Comparison of ENCODE assay signal across 9 cellular contexts in genomic region chr17:44087319-44087718, GRCh38. TPM values are rescaled to one million over a fixed set of nuclear protein-coding genes. Genes with fewer than 3 reads are reported as not detected.
DNase-seq lines count a peak whose midpoint lies in the region; TF ChIP-seq lines count a peak whose summit lies in the region.
"Had no signal": no experiment of that assay in that cellular context is flagged by ENCODE, and none has a peak within 500 bp of the region (broad histone marks: within the 10 kb centered on the region; RNA-seq: fewer than 3 reads in every experiment).

No MANE protein-coding gene starts in this region.

- no peaks in the 10 kb centered on the region for H3K27me3 ChIP-seq in sigmoid colon
- H3K27me3 ChIP-seq: Peyer's patch had no signal

- intact Hi-C loops in dendritic cell treated with granulocyte-macrophage colony-stimulating factor and Interleukin-4, amounts not matched to agents 40 ng/mL and 50 ng/mL, for 4 days (cut with micrococcal nuclease): no loop called here
- intact Hi-C loops in sigmoid colon (cut with DNase I): no loop called here

- H3K4me1 Mint-ChIP-seq in T-helper 2 cell treated with Interferon-gamma antibody and Interleukin-4, amounts not matched to agents 5 μg/mL and 100 μg/mL, for 36 hours (ENCODE audit: low read depth): peaks cover 6% of the 10 kb centered on the region
- peaks cover 14% of the 10 kb centered on the region for H3K4me1 Mint-ChIP-seq in dendritic cell treated with granulocyte-macrophage colony-stimulating factor and Interleukin-4, amounts not matched to agents 40 ng/mL and 50 ng/mL, for 4 days (ENCODE audit: low read depth)
- H3K4me1 Mint-ChIP-seq: immature natural killer cell had no signal

- no peak overlapping the region for H3K4me3 Mint-ChIP-seq in T-helper 2 cell treated with Interferon-gamma antibody and Interleukin-4, amounts not matched to agents 5 μg/mL and 100 μg/mL, for 36 hours
- no peak overlapping the region for H3K4me3 Mint-ChIP-seq in dendritic cell treated with granulocyte-macrophage colony-stimulating factor and Interleukin-4, amounts not matched to agents 40 ng/mL and 50 ng/mL, for 4 days

- TF ChIP-seq CTCF in sigmoid colon (IDR thresholded peaks at IDR 0.05): no peak

- no peak overlapping the region for H3K4me3 ChIP-seq in sigmoid colon
- H3K4me3 ChIP-seq: Peyer's patch had no signal

- H3K27ac Mint-ChIP-seq in T-helper 2 cell treated with Interferon-gamma antibody and Interleukin-4, amounts not matched to agents 5 μg/mL and 100 μg/mL, for 36 hours: peak overlapping the region; percentile 15
- peak overlapping the region; percentile 30 for H3K27ac Mint-ChIP-seq in dendritic cell treated with granulocyte-macrophage colony-stimulating factor and Interleukin-4, amounts not matched to agents 40 ng/mL and 50 ng/mL, for 4 days
- H3K27ac Mint-ChIP-seq: immature natural killer cell had no signal

- H3K36me3 ChIP-seq in sigmoid colon: peaks cover 36 to 85% (median 51%) of the 10 kb centered on the region in 4 donors

- no peak for DNase-seq in T-helper 2 cell treated with Interferon-gamma antibody and Interleukin-4, amounts not matched to agents 5 μg/mL and 100 μg/mL, for 36 hours (ENCODE audit: low spot score)
- no peak for DNase-seq in T-helper 2 cell
- no peak for DNase-seq in sigmoid colon
- DNase-seq in stimulated activated CD4-positive, alpha-beta T cell treated with anti-CD3 and anti-CD28 coated beads, Interleukin-2, amount 100 ng/mL, for 24 hours: no peak
- DNase-seq in AG08395 (ENCODE audit: low spot score): no peak
- DNase-seq: immature natural killer cell, NCI-H1048, Peyer's patch had no signal

- no peaks in the 10 kb centered on the region for H3K27me3 Mint-ChIP-seq in T-helper 2 cell treated with Interferon-gamma antibody and Interleukin-4, amounts not matched to agents 5 μg/mL and 100 μg/mL, for 36 hours (ENCODE audit: low read depth)
- no peaks in the 10 kb centered on the region for H3K27me3 Mint-ChIP-seq in dendritic cell treated with granulocyte-macrophage colony-stimulating factor and Interleukin-4, amounts not matched to agents 40 ng/mL and 50 ng/mL, for 4 days

- H3K4me1 ChIP-seq in sigmoid colon: peaks cover 0 to 19% (median 15%) of the 10 kb centered on the region in 4 donors

- no peaks in the 10 kb centered on the region for H3K9me3 Mint-ChIP-seq in T-helper 2 cell treated with Interferon-gamma antibody and Interleukin-4, amounts not matched to agents 5 μg/mL and 100 μg/mL, for 36 hours
- no peaks in the 10 kb centered on the region for H3K9me3 Mint-ChIP-seq in dendritic cell treated with granulocyte-macrophage colony-stimulating factor and Interleukin-4, amounts not matched to agents 40 ng/mL and 50 ng/mL, for 4 days
- H3K9me3 Mint-ChIP-seq: immature natural killer cell had no signal

- no peak for TF ChIP-seq POLR2A in sigmoid colon (IDR thresholded peaks at IDR 0.05)

- TF ChIP-seq EP300 in sigmoid colon (IDR thresholded peaks at IDR 0.05): no peak

- 78 to 82% methylated on average over 7 to 8 of the region's 8 CpGs for WGBS in sigmoid colon, 2 donors

- no peaks in the 10 kb centered on the region for H3K9me3 ChIP-seq in sigmoid colon
- H3K9me3 ChIP-seq: Peyer's patch had no signal

- peaks cover 8% of the 10 kb centered on the region for H3K36me3 Mint-ChIP-seq in T-helper 2 cell treated with Interferon-gamma antibody and Interleukin-4, amounts not matched to agents 5 μg/mL and 100 μg/mL, for 36 hours (ENCODE audit: low read depth)
- peaks cover 94% of the 10 kb centered on the region for H3K36me3 Mint-ChIP-seq in dendritic cell treated with granulocyte-macrophage colony-stimulating factor and Interleukin-4, amounts not matched to agents 40 ng/mL and 50 ng/mL, for 4 days (ENCODE audit: low read depth)

- peak overlapping the region; percentile 41 to 77 (median 64) for H3K27ac ChIP-seq in sigmoid colon

RNA-seq across cellular contexts. Expression of gene G6PC3, which starts 16.8 kb away (rescaled TPM):
- 10 to 100 TPM; 22.2 to 29.8 (median 25.9) TPM for total RNA-seq in sigmoid colon
- polyA plus RNA-seq in sigmoid colon: 10 to 100 TPM in 1 of 3 donors, 1 to 10 TPM in 2; 8.4 to 45.5 (median 9.7) TPM

RNA-seq across cellular contexts. Expression of gene LSM12, which starts 20.8 kb away (rescaled TPM):
- total RNA-seq in sigmoid colon: 10 to 100 TPM; 33.8 to 46.9 (median 40.1) TPM
- polyA plus RNA-seq in sigmoid colon: 10 to 100 TPM; 28.8 to 41.6 (median 37.9) TPM

RNA-seq across cellular contexts. Expression of gene HDAC5, which starts 36.1 kb away (rescaled TPM):
- 10 to 100 TPM; 58.2 to 87.5 (median 69.4) TPM for total RNA-seq in sigmoid colon
- polyA plus RNA-seq in sigmoid colon: 10 to 100 TPM; 15.3 to 21.8 (median 16.8) TPM

RNA-seq across cellular contexts. Expression of gene HROB, which starts 54.4 kb away (rescaled TPM):
- total RNA-seq in sigmoid colon: 1 to 10 TPM in 1 of 4 donors, under 1 TPM in 3; 0.36 to 3.3 (median 0.52) TPM
- 1 to 10 TPM in 1 of 3 donors, under 1 TPM in 1, not detected in 1; 0.69 to 3.1 TPM for polyA plus RNA-seq in sigmoid colon
